ENCODE assay signal across 1 cellular context in genomic region chr3:57935539-57935938, GRCh38.
A peak's percentile ranks its signal among the peaks of the same experiment; 100 is the strongest.
TF ChIP-seq lines count a peak whose summit lies in the region.

No MANE protein-coding gene starts in this region.

TF ChIP-seq in K562, 482 proteins besides CTCF, POLR2A, EP300 and RAD21 (continued from another document and continues in another):
- TF ChIP-seq AFF1 (IDR thresholded peaks at IDR 0.05; ENCODE audit: low read depth in 1 of 2, partially characterized antibody in 2 of 2) = peak in 1 of 2 experiments; percentile 19
- TF ChIP-seq POLR2AphosphoS5 (IDR thresholded peaks at IDR 0.05; ENCODE audit: control insufficient read depth, insufficient read depth, low read depth, low read length) = peak; percentile 85
- TF ChIP-seq HBP1 (CRISPR knock-in tag; IDR thresholded peaks at IDR 0.05) = no peak
- no peak for TF ChIP-seq FOXO4 (CRISPR knock-in tag; IDR thresholded peaks at IDR 0.05)
- peak; percentile 96 for TF ChIP-seq CBFA2T3 (IDR thresholded peaks at IDR 0.05)
- 0 out of 4 replicates have a peak, but pooled peaks of 1 of the 2 experiments have one; percentile 15 for TF ChIP-seq FOXK2 (conservative IDR thresholded peaks at IDR 0.05 in 1 of 2, IDR thresholded peaks at IDR 0.05 in 1 of 2; ENCODE audit: low read depth in 2 of 2)
- TF ChIP-seq MITF (IDR thresholded peaks at IDR 0.05) = peak; percentile 58; the same call in 1 of the 2 replicates
- TF ChIP-seq ATF7 (IDR thresholded peaks at IDR 0.05) = peak; percentile 18; the same call in 1 of the 2 replicates
- TF ChIP-seq KLF10 (CRISPR knock-in tag; IDR thresholded peaks at IDR 0.05) = no peak
- TF ChIP-seq ZKSCAN3 (CRISPR knock-in tag; IDR thresholded peaks at IDR 0.05) = no peak
- peak; percentile 65; the same call in 1 of the 2 replicates for TF ChIP-seq TRIM28 (IDR thresholded peaks at IDR 0.05)
- peak; percentile 90 for TF ChIP-seq DPF2 (IDR thresholded peaks at IDR 0.05)
- TF ChIP-seq NFE2 (IDR thresholded peaks at IDR 0.05; ENCODE audit: low read depth) = peak; percentile 11; the same call in 1 of the 2 replicates
- TF ChIP-seq KDM1A (IDR thresholded peaks at IDR 0.05) = peak; percentile 81 to 87
- TF ChIP-seq ZNF586 (CRISPR knock-in tag; conservative IDR thresholded peaks at IDR 0.05) = no peak
- peak; percentile 82 for TF ChIP-seq KLF16 (IDR thresholded peaks at IDR 0.05)
- TF ChIP-seq NFE2L1 (tag; IDR thresholded peaks at IDR 0.05; ENCODE audit: borderline replicate concordance, low read depth) = no peak
- TF ChIP-seq ZSCAN32 (CRISPR knock-in tag; IDR thresholded peaks at IDR 0.05) = no peak
- no peak for TF ChIP-seq TFE3 (CRISPR knock-in tag; IDR thresholded peaks at IDR 0.05)
- TF ChIP-seq MEF2D (tag; conservative IDR thresholded peaks at IDR 0.05; ENCODE audit: low read depth) = no peak
- no peak for TF ChIP-seq IRF1 (CRISPR knock-in tag; IDR thresholded peaks at IDR 0.05; ENCODE audit: borderline replicate concordance)
- TF ChIP-seq FOSL1 (tag; conservative IDR thresholded peaks at IDR 0.05) = peak; percentile 26; the same call in 1 of the 2 replicates
- TF ChIP-seq POLR2G (IDR thresholded peaks at IDR 0.05; ENCODE audit: low read depth, low read length) = no peak
- 0 out of 2 replicates have a peak, but pooled peaks have one; percentile 63 for TF ChIP-seq ZNF589 (CRISPR knock-in tag; IDR thresholded peaks at IDR 0.05; ENCODE audit: low read depth)
- TF ChIP-seq GTF2E2 (tag; IDR thresholded peaks at IDR 0.05) = no peak
- TF ChIP-seq ZNF174 (CRISPR knock-in tag; IDR thresholded peaks at IDR 0.05) = no peak
- TF ChIP-seq NKRF (IDR thresholded peaks at IDR 0.05; ENCODE audit: borderline replicate concordance) = no peak
- TF ChIP-seq STAT5A (IDR thresholded peaks at IDR 0.05; ENCODE audit: borderline replicate concordance, low read length) = peak; percentile 80
- no peak for TF ChIP-seq ZEB2 (IDR thresholded peaks at IDR 0.05)
- no peak for TF ChIP-seq DNMT1 (IDR thresholded peaks at IDR 0.05)
- 0 out of 2 replicates have a peak, but pooled peaks have one; percentile 19 for TF ChIP-seq MYNN (IDR thresholded peaks at IDR 0.05)
- no peak for TF ChIP-seq MYNN (CRISPR knock-in tag; IDR thresholded peaks at IDR 0.05)
- no peak for TF ChIP-seq RBFOX2 (IDR thresholded peaks at IDR 0.05; ENCODE audit: low read depth, low read length)
- no peak for TF ChIP-seq RBM15 (IDR thresholded peaks at IDR 0.05; ENCODE audit: insufficient read depth, low read length)
- TF ChIP-seq SMARCB1 (IDR thresholded peaks at IDR 0.05; ENCODE audit: insufficient read length, low read depth) = no peak
- TF ChIP-seq SIN3A (IDR thresholded peaks at IDR 0.05; ENCODE audit: borderline replicate concordance in 2 of 2, control insufficient read depth in 1 of 2, low read depth in 2 of 2, low read length in 2 of 2) = no peak
- TF ChIP-seq TFAP4 (CRISPR knock-in tag; IDR thresholded peaks at IDR 0.05; ENCODE audit: borderline replicate concordance) = peak; percentile 31; the same call in 1 of the 2 replicates
- no peak for TF ChIP-seq ZNF197 (CRISPR knock-in tag; IDR thresholded peaks at IDR 0.05; ENCODE audit: low read depth)
- peak; percentile 35 for TF ChIP-seq PRDM10 (IDR thresholded peaks at IDR 0.05; ENCODE audit: partially characterized antibody)
- TF ChIP-seq STAG1 (CRISPR knock-in tag; IDR thresholded peaks at IDR 0.05; ENCODE audit: borderline replicate concordance) = no peak
- TF ChIP-seq ZBTB1 (CRISPR knock-in tag; IDR thresholded peaks at IDR 0.05; ENCODE audit: borderline replicate concordance, low read depth) = no peak
- no peak for TF ChIP-seq E2F8 (IDR thresholded peaks at IDR 0.05; ENCODE audit: low read depth, partially characterized antibody)
